20 cellular contexts compared by ENCODE assay signal in genomic region chr14:30849983-30850382, GRCh38. TPM values are rescaled to one million over a fixed set of nuclear protein-coding genes. Genes with fewer than 3 reads are reported as not detected.
A peak's percentile ranks its signal among the peaks of the same experiment; 100 is the strongest.
DNase-seq lines count a peak whose midpoint lies in the region; ATAC-seq, FAIRE-seq and TF ChIP-seq lines count a peak whose summit lies in the region.
"Had no signal": no experiment of that assay in that cellular context is flagged by ENCODE, and none has a peak within 500 bp of the region (broad histone marks: within the 10 kb centered on the region; RNA-seq: fewer than 3 reads in every experiment).

No MANE protein-coding gene starts in this region.

- H3K4me3 ChIP-seq in A549 (no peak overlapping the region), OCI-LY3 (ENCODE audit: low read length) (peak overlapping the region; percentile 39; the same call in 1 of the 2 replicates)
- H3K4me3 ChIP-seq: GM23248 had no signal

- H3K79me2 ChIP-seq in OCI-LY3 (ENCODE audit: low read length) = no peaks in the 10 kb centered on the region

- POLR2A ChIA-PET in A549 (lab: Yijun Ruan, JAX) = no interaction called here

- no peak for DNase-seq in A549 (ENCODE audit: low read depth in 1 of 2, low spot score in 1 of 2)
- no peak for DNase-seq in GM18507 (ENCODE audit: extremely low spot score, insufficient read length, low read depth)
- no peak for DNase-seq in NCI-H226
- DNase-seq in activated CD8-positive, alpha-beta memory T cell treated with anti-CD3 and anti-CD28 coated beads, Interleukin-2, amount 50 U/mL, for 48 hours = no peak
- no peak for DNase-seq in NCI-H1694 (lab: John Stamatoyannopoulos, UW)
- no peak for DNase-seq in GOT3 (lab: John Stamatoyannopoulos, UW)
- DNase-seq: ACHN; C1 segment of cervical spinal cord; Caco-2; CD4-positive, CD25-positive, alpha-beta regulatory T cell; CD8-positive, alpha-beta T cell; DMS153; DND-41; GM23248; H9 had no signal

- no peaks in the 10 kb centered on the region for H4K20me1 ChIP-seq in OCI-LY3 (ENCODE audit: insufficient read depth, low read length)

- TF ChIP-seq EP300 in A549 (IDR thresholded peaks at IDR 0.05) = no peak

- TF ChIP-seq POLR2A in A549 (IDR thresholded peaks at IDR 0.05; ENCODE audit: low read length) = no peak

- no peak overlapping the region for H3K4me2 ChIP-seq in A549
- H3K4me2 ChIP-seq in OCI-LY3 (ENCODE audit: low read length) = peak overlapping the region; percentile 78

- FAIRE-seq in A549 (lab: Jason Lieb, UNC) (peak; percentile 54), GM18507 (lab: Jason Lieb, UNC) (peak; percentile 48)
- FAIRE-seq: A204.1 had no signal

- H3K27ac ChIP-seq in A549 (no peak overlapping the region), OCI-LY3 (ENCODE audit: low read length) (peak overlapping the region; percentile 67)
- H3K27ac ChIP-seq: 22Rv1, GM23248 had no signal

- H3K4me1 Mint-ChIP-seq in dendritic cell treated with granulocyte-macrophage colony-stimulating factor and Interleukin-4, amounts not matched to agents 40 ng/mL and 50 ng/mL, for 4 days (ENCODE audit: low read depth) = peaks cover 36% of the 10 kb centered on the region
- H3K4me1 Mint-ChIP-seq: H9 had no signal

- peak overlapping the region; percentile 68 for H3K27ac Mint-ChIP-seq in dendritic cell treated with granulocyte-macrophage colony-stimulating factor and Interleukin-4, amounts not matched to agents 40 ng/mL and 50 ng/mL, for 4 days
- H3K27ac Mint-ChIP-seq: CD4-positive, CD25-positive, alpha-beta regulatory T cell; CD8-positive, alpha-beta T cell; H9 had no signal

- no peaks in the 10 kb centered on the region for H3K9me3 ChIP-seq in A549
- no peaks in the 10 kb centered on the region for H3K9me3 ChIP-seq in OCI-LY3 (ENCODE audit: insufficient read depth, low read length)
- H3K9me3 ChIP-seq: Caco-2 had no signal

- intact Hi-C loops in dendritic cell treated with granulocyte-macrophage colony-stimulating factor and Interleukin-4, amounts not matched to agents 40 ng/mL and 50 ng/mL, for 4 days (cut with micrococcal nuclease) = no loop called here

- TF ChIP-seq RAD21 in A549 (conservative IDR thresholded peaks at IDR 0.05 in 1 of 2, IDR thresholded peaks at IDR 0.05 in 1 of 2) = no peak

- H3K4me1 ChIP-seq in A549 (no peaks in the 10 kb centered on the region), OCI-LY3 (ENCODE audit: low read length) (peaks cover 52% of the 10 kb centered on the region)
- H3K4me1 ChIP-seq: Caco-2 had no signal

- H3K27me3 ChIP-seq in OCI-LY3 (ENCODE audit: low read depth, low read length) = no peaks in the 10 kb centered on the region

- H3K36me3 ChIP-seq in OCI-LY3 (replicated peaks; ENCODE audit: low read depth, low read length) = no peaks in the 10 kb centered on the region

- TF ChIP-seq CTCF in A549 (IDR thresholded peaks at IDR 0.05) = no peak
- TF ChIP-seq CTCF in OCI-LY3 (IDR thresholded peaks at IDR 0.05; ENCODE audit: low read depth, low read length) = no peak

- H3K4me3 Mint-ChIP-seq in dendritic cell treated with granulocyte-macrophage colony-stimulating factor and Interleukin-4, amounts not matched to agents 40 ng/mL and 50 ng/mL, for 4 days = no peak overlapping the region
- H3K4me3 Mint-ChIP-seq: CD4-positive, CD25-positive, alpha-beta regulatory T cell; CD8-positive, alpha-beta T cell; H9 had no signal

- 40% methylated on average over 1 of the region's 1 CpG for WGBS in A549 (ENCODE audit: missing lambda C conversion rate)

- no peaks in the 10 kb centered on the region for H3K9me3 Mint-ChIP-seq in dendritic cell treated with granulocyte-macrophage colony-stimulating factor and Interleukin-4, amounts not matched to agents 40 ng/mL and 50 ng/mL, for 4 days
- H3K9me3 Mint-ChIP-seq: CD8-positive, alpha-beta T cell; H9 had no signal

- no peaks in the 10 kb centered on the region for H3K27me3 Mint-ChIP-seq in dendritic cell treated with granulocyte-macrophage colony-stimulating factor and Interleukin-4, amounts not matched to agents 40 ng/mL and 50 ng/mL, for 4 days

- CTCF ChIA-PET in A549 (lab: Yijun Ruan, JAX) = interaction anchor here (1.2 kb wide), 1 partner anchor 8 kb away, joined by 5 read pairs; no protein-coding TSS in a partner anchor

- no peaks in the 10 kb centered on the region for H3K36me3 Mint-ChIP-seq in dendritic cell treated with granulocyte-macrophage colony-stimulating factor and Interleukin-4, amounts not matched to agents 40 ng/mL and 50 ng/mL, for 4 days (ENCODE audit: low read depth)
- H3K36me3 Mint-ChIP-seq: CD4-positive, CD25-positive, alpha-beta regulatory T cell; CD8-positive, alpha-beta T cell had no signal

- ATAC-seq in A549 = no peak
- ATAC-seq: CD8-positive, alpha-beta T cell; HCT116 had no signal

- no peak overlapping the region for H2AFZ ChIP-seq in OCI-LY3 (ENCODE audit: low read depth, low read length)
- H2AFZ ChIP-seq: GM23248 had no signal

- H3K9ac ChIP-seq in OCI-LY3 (ENCODE audit: low read length) = 0 out of 2 replicates have a peak overlapping the region, but pooled peaks have one; percentile 34
- H3K9ac ChIP-seq: GM23248 had no signal

TF ChIP-seq in A549, 52 proteins besides CTCF, POLR2A, EP300 and RAD21 (continues in another document):
- no peak for TF ChIP-seq RFX5 (IDR thresholded peaks at IDR 0.05)
- TF ChIP-seq ZFP36 (IDR thresholded peaks at IDR 0.05; ENCODE audit: borderline replicate concordance, partially characterized antibody) = no peak
- TF ChIP-seq CHD4 (IDR thresholded peaks at IDR 0.05; ENCODE audit: borderline replicate concordance) = no peak
- no peak for TF ChIP-seq NPAS2 (CRISPR knock-in tag; IDR thresholded peaks at IDR 0.05; ENCODE audit: borderline replicate concordance)
- no peak for TF ChIP-seq FOSB (CRISPR knock-in tag; IDR thresholded peaks at IDR 0.05)
- no peak for TF ChIP-seq ZC3H11A (IDR thresholded peaks at IDR 0.05)
- TF ChIP-seq HMGXB4 (CRISPR knock-in tag; IDR thresholded peaks at IDR 0.05; ENCODE audit: borderline replicate concordance) = no peak
- TF ChIP-seq PBX3 (IDR thresholded peaks at IDR 0.05) = no peak
- TF ChIP-seq FOSL2 (IDR thresholded peaks at IDR 0.05) = no peak
- no peak for TF ChIP-seq FOSL2 (CRISPR knock-in tag; IDR thresholded peaks at IDR 0.05)
- no peak for TF ChIP-seq MAZ (IDR thresholded peaks at IDR 0.05; ENCODE audit: borderline replicate concordance, low read depth, low read length)
- TF ChIP-seq E2F6 (IDR thresholded peaks at IDR 0.05; ENCODE audit: borderline replicate concordance, low read depth) = no peak

RNA-seq across cellular contexts. Expression of gene COCH, which starts 24.4 kb away (rescaled TPM):
- polyA plus RNA-seq in A549 (2011; rRNA removed) (45.9 and 53.1 TPM in 2 replicates), A549 (2017; fragmentation: RNase III; extraction: RNeasy Plus Mini Kit Qiagen cat#74134 plus additional on column Dnase treatment) (27.6 to 33.0 TPM (median 31.9 TPM) in 3 replicates)
- polyA plus RNA-seq in A549 (2012; cell fraction: cytosol; rRNA removed) = 13.4 and 15.3 TPM in 2 replicates
- polyA plus RNA-seq in A549 (2012; cell fraction: nucleus; rRNA removed) = 19.3 and 19.8 TPM in 2 replicates
- 16.9 and 19.3 TPM in 2 replicates for polyA minus RNA-seq in A549 (2011; rRNA and poly(A)+ RNA removed)
- polyA plus RNA-seq: GM23248 had no signal
